1 cellular context compared by ENCODE assay signal in genomic region chr18:69845588-69846506, GRCh38.
TF ChIP-seq lines count a peak whose summit lies in the region.

No MANE protein-coding gene starts in this region.

TF ChIP-seq in WTC11, 78 proteins besides CTCF, POLR2A, EP300 and RAD21 (continued from another document):
- no peak for TF ChIP-seq ATF2 (CRISPR knock-in tag; IDR thresholded peaks at IDR 0.05; ENCODE audit: borderline replicate concordance, low read depth)
